2 cellular contexts compared by ENCODE assay signal in genomic region chr2:46650556-46651001, GRCh38.
TF ChIP-seq lines count a peak whose summit lies in the region.

No MANE protein-coding gene starts in this region.

TF ChIP-seq in GM23338, 12 proteins besides CTCF, POLR2A, EP300 and RAD21:
- no peak for TF ChIP-seq ZNF331 (CRISPR knock-in tag; IDR thresholded peaks at IDR 0.05; ENCODE audit: low read depth)
- TF ChIP-seq EZH2phosphoT487 (IDR thresholded peaks at IDR 0.05; ENCODE audit: unreplicated experiment), result no peak
- TF ChIP-seq NANOG (IDR thresholded peaks at IDR 0.05; ENCODE audit: borderline replicate concordance), result no peak
- TF ChIP-seq, protein P1, sequence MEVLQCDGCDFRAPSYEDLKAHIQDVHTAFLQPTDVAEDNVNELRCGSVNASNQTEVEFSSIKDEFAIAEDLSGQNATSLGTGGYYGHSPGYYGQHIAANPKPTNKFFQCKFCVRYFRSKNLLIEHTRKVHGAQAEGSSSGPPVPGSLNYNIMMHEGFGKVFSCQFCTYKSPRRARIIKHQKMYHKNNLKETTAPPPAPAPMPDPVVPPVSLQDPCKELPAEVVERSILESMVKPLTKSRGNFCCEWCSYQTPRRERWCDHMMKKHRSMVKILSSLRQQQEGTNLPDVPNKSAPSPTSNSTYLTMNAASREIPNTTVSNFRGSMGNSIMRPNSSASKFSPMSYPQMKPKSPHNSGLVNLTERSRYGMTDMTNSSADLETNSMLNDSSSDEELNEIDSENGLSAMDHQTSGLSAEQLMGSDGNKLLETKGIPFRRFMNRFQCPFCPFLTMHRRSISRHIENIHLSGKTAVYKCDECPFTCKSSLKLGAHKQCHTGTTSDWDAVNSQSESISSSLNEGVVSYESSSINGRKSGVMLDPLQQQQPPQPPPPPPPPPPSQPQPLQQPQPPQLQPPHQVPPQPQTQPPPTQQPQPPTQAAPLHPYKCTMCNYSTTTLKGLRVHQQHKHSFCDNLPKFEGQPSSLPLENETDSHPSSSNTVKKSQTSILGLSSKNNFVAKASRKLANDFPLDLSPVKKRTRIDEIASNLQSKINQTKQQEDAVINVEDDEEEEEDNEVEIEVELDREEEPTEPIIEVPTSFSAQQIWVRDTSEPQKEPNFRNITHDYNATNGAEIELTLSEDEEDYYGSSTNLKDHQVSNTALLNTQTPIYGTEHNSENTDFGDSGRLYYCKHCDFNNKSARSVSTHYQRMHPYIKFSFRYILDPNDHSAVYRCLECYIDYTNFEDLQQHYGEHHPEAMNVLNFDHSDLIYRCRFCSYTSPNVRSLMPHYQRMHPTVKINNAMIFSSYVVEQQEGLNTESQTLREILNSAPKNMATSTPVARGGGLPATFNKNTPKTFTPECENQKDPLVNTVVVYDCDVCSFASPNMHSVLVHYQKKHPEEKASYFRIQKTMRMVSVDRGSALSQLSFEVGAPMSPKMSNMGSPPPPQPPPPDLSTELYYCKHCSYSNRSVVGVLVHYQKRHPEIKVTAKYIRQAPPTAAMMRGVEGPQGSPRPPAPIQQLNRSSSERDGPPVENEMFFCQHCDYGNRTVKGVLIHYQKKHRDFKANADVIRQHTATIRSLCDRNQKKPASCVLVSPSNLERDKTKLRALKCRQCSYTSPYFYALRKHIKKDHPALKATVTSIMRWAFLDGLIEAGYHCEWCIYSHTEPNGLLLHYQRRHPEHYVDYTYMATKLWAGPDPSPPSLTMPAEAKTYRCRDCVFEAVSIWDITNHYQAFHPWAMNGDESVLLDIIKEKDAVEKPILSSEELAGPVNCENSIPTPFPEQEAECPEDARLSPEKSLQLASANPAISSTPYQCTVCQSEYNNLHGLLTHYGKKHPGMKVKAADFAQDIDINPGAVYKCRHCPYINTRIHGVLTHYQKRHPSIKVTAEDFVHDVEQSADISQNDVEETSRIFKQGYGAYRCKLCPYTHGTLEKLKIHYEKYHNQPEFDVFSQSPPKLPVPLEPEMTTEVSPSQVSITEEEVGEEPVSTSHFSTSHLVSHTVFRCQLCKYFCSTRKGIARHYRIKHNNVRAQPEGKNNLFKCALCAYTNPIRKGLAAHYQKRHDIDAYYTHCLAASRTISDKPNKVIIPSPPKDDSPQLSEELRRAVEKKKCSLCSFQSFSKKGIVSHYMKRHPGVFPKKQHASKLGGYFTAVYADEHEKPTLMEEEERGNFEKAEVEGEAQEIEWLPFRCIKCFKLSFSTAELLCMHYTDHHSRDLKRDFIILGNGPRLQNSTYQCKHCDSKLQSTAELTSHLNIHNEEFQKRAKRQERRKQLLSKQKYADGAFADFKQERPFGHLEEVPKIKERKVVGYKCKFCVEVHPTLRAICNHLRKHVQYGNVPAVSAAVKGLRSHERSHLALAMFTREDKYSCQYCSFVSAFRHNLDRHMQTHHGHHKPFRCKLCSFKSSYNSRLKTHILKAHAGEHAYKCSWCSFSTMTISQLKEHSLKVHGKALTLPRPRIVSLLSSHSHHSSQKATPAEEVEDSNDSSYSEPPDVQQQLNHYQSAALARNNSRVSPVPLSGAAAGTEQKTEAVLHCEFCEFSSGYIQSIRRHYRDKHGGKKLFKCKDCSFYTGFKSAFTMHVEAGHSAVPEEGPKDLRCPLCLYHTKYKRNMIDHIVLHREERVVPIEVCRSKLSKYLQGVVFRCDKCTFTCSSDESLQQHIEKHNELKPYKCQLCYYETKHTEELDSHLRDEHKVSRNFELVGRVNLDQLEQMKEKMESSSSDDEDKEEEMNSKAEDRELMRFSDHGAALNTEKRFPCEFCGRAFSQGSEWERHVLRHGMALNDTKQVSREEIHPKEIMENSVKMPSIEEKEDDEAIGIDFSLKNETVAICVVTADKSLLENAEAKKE (CRISPR knock-in tag; IDR thresholded peaks at IDR 0.05), result no peak
- TF ChIP-seq STAT1 (IDR thresholded peaks at IDR 0.05; ENCODE audit: unreplicated experiment), result no peak
- TF ChIP-seq, protein P2, sequence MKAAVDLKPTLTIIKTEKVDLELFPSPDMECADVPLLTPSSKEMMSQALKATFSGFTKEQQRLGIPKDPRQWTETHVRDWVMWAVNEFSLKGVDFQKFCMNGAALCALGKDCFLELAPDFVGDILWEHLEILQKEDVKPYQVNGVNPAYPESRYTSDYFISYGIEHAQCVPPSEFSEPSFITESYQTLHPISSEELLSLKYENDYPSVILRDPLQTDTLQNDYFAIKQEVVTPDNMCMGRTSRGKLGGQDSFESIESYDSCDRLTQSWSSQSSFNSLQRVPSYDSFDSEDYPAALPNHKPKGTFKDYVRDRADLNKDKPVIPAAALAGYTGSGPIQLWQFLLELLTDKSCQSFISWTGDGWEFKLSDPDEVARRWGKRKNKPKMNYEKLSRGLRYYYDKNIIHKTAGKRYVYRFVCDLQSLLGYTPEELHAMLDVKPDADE (IDR thresholded peaks at IDR 0.05), result no peak
- TF ChIP-seq REST (IDR thresholded peaks at IDR 0.05; ENCODE audit: unreplicated experiment), result no peak
- TF ChIP-seq JUNB (IDR thresholded peaks at IDR 0.05; ENCODE audit: unreplicated experiment), result no peak
- TF ChIP-seq EZH2 (IDR thresholded peaks at IDR 0.05; ENCODE audit: low read depth, unreplicated experiment), result no peak
- TF ChIP-seq CREB1 (CRISPR knock-in tag; IDR thresholded peaks at IDR 0.05; ENCODE audit: low read depth), result no peak
- TF ChIP-seq ZNF114 (CRISPR knock-in tag; IDR thresholded peaks at IDR 0.05), result no peak
- TF ChIP-seq POLR2AphosphoS5 (IDR thresholded peaks at IDR 0.05; ENCODE audit: low read depth), result no peak

TF ChIP-seq in K562, 482 proteins besides CTCF, POLR2A, EP300 and RAD21:
- peak; percentile 94 for TF ChIP-seq ZKSCAN1 (IDR thresholded peaks at IDR 0.05; ENCODE audit: low read depth, low read length)
- TF ChIP-seq, protein P3, sequence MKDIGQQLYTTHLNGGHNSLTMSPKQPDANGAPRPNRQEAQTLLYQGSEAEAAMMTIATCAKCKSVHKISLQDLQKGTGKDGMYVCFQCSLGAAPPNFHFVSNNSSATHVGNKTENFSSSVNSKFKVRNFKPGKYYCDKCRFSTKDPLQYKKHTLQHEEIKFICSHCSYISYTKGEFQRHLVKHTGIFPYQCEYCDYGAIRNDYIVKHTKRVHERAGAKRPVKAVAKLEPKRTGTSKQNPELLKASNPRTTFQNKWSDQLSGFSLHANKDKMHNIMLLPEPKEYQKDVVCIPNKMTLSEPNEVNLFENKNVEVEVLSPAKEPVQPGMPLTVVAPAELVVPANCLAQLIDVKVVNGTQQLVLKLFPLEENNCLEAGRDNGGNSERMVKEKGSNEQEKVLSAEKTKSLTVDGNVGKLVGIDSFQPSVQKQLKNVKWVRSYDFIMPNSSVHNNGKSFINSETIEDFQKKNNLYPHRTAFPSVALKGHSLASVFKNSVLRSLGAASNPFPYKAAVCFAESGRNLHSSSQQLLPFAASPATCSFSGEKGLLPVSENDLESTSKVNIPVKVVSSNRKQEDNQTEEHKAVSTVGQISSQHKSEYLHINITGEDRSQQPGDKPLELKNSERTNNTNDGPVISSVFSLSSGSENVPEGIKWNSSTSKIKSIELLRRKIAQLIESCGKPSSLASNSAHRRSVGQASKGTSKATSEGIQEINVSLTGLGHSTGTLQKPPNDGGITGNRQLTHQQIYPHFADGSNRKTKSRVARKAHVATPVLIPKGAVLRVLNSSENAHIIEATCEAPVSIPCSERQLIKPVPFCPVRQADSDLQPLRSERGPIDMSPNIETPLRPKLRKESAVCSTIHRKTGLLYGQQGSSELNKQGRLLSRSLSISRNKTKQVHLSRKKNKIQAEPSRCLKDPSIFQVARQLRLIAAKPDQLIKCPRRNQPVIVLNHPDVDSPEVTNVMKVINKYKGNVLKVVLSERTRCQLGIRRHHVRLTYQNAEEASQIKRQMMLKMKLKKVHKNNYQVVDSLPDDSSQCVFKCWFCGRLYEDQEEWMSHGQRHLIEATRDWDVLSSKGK (CRISPR knock-in tag; IDR thresholded peaks at IDR 0.05), result no peak
- no peak for TF ChIP-seq ZEB2 (IDR thresholded peaks at IDR 0.05)
- TF ChIP-seq RB1 (IDR thresholded peaks at IDR 0.05; ENCODE audit: low read depth), result peak; percentile 47; the same call in 1 of the 2 replicates
- peak; percentile 71; the same call in 1 of the 2 replicates for TF ChIP-seq STAG1 (CRISPR knock-in tag; IDR thresholded peaks at IDR 0.05; ENCODE audit: borderline replicate concordance)
- TF ChIP-seq ZNF583 (CRISPR knock-in tag; IDR thresholded peaks at IDR 0.05), result no peak
- TF ChIP-seq, protein P4, sequence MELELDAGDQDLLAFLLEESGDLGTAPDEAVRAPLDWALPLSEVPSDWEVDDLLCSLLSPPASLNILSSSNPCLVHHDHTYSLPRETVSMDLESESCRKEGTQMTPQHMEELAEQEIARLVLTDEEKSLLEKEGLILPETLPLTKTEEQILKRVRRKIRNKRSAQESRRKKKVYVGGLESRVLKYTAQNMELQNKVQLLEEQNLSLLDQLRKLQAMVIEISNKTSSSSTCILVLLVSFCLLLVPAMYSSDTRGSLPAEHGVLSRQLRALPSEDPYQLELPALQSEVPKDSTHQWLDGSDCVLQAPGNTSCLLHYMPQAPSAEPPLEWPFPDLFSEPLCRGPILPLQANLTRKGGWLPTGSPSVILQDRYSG (tag; conservative IDR thresholded peaks at IDR 0.05; ENCODE audit: low read depth), result no peak
- 0 out of 2 replicates have a peak, but pooled peaks have one; percentile 2 for TF ChIP-seq MAFK (IDR thresholded peaks at IDR 0.05; ENCODE audit: low read length)
- TF ChIP-seq RFX7 (CRISPR knock-in tag; IDR thresholded peaks at IDR 0.05), result no peak
- peak in 1 of 2 experiments; percentile 46; a peak in 1 of 4 replicates for TF ChIP-seq MAZ (CRISPR knock-in tag; conservative IDR thresholded peaks at IDR 0.05 in 1 of 2, IDR thresholded peaks at IDR 0.05 in 1 of 2)
- TF ChIP-seq BCOR (IDR thresholded peaks at IDR 0.05), result no peak
- TF ChIP-seq, protein P5, sequence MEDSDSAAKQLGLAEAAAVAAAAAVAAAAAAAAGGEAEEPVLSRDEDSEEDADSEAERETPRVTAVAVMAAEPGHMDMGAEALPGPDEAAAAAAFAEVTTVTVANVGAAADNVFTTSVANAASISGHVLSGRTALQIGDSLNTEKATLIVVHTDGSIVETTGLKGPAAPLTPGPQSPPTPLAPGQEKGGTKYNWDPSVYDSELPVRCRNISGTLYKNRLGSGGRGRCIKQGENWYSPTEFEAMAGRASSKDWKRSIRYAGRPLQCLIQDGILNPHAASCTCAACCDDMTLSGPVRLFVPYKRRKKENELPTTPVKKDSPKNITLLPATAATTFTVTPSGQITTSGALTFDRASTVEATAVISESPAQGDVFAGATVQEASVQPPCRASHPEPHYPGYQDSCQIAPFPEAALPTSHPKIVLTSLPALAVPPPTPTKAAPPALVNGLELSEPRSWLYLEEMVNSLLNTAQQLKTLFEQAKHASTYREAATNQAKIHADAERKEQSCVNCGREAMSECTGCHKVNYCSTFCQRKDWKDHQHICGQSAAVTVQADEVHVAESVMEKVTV (CRISPR knock-in tag; IDR thresholded peaks at IDR 0.05), result peak; percentile 88
- TF ChIP-seq CREM (IDR thresholded peaks at IDR 0.05; ENCODE audit: low read depth), result 0 out of 2 replicates have a peak, but pooled peaks have one; percentile 29
- TF ChIP-seq TEAD4 (IDR thresholded peaks at IDR 0.05; ENCODE audit: low read length), result 0 out of 2 replicates have a peak, but pooled peaks have one; percentile 40
- no peak for TF ChIP-seq TEAD4 (CRISPR knock-in tag; IDR thresholded peaks at IDR 0.05; ENCODE audit: borderline replicate concordance)
- TF ChIP-seq REST (CRISPR knock-in tag; IDR thresholded peaks at IDR 0.05; ENCODE audit: low read depth), result no peak
- peak; percentile 44; the same call in 1 of the 2 replicates for TF ChIP-seq ZKSCAN8 (CRISPR knock-in tag; IDR thresholded peaks at IDR 0.05)
- TF ChIP-seq EHMT2 (IDR thresholded peaks at IDR 0.05), result no peak
- TF ChIP-seq, protein P6, sequence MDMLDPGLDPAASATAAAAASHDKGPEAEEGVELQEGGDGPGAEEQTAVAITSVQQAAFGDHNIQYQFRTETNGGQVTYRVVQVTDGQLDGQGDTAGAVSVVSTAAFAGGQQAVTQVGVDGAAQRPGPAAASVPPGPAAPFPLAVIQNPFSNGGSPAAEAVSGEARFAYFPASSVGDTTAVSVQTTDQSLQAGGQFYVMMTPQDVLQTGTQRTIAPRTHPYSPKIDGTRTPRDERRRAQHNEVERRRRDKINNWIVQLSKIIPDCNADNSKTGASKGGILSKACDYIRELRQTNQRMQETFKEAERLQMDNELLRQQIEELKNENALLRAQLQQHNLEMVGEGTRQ (CRISPR knock-in tag; IDR thresholded peaks at IDR 0.05), result no peak
- peak; percentile 29 for TF ChIP-seq CTCFL (IDR thresholded peaks at IDR 0.05; ENCODE audit: borderline replicate concordance, insufficient read depth, low read depth, low read length, poor library complexity, severe bottlenecking)
- TF ChIP-seq SMC3 (conservative IDR thresholded peaks at IDR 0.05; ENCODE audit: insufficient read depth, low read depth, low read length), result peak; percentile 90
